Comparison of ENCODE assay signal across 19 cellular contexts in the genomic region with DNA sequence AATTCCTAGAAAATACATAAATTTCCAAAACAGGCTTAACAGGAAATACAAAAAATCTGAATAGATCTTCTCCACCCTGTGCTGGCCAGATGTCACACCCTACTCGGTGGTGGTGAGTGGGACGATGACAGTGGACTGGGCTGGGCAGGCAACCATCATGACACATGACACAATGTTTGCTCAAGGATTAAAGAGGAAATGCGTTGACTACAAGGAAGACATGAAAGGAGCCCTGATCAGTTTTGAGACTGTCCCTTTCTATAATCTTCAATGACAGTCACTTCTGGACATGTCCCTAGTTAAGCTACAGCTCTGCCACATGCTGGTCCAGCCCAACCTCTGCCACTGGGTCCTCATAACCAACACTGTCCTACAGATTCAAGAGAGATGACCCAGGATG.
"Had no signal": no experiment of that assay in that cellular context is flagged by ENCODE, and none has a peak within 500 bp of the region (broad histone marks: within the 10 kb centered on the region; RNA-seq: fewer than 3 reads in every experiment).

No MANE protein-coding gene starts in this region.

- H3K36me3 ChIP-seq: adrenal gland had no signal

- DNase-seq: activated B cell treated with CpG ODN at 0.5 μM for 24 hours; activated CD4-positive, alpha-beta memory T cell treated with anti-CD3 and anti-CD28 coated beads for 36 hours; activated CD4-positive, alpha-beta T cell treated with anti-CD3 and anti-CD28 coated beads for 1 hour; activated CD4-positive, alpha-beta T cell treated with anti-CD3 and anti-CD28 coated beads, Interleukin-2, amount 10 ng/mL, durations not matched to agents 24 days and 14 days; activated CD8-positive, alpha-beta memory T cell treated with anti-CD3 and anti-CD28 coated beads for 24 hours; activated gamma-delta T cell treated with Interleukin-2 at 50 U/mL for 16 hours; activated naive CD4-positive, alpha-beta T cell treated with anti-CD3 and anti-CD28 coated beads, Interleukin-2, amount 50 U/mL, for 16 hours; activated naive CD8-positive, alpha-beta T cell treated with anti-CD3 and anti-CD28 coated beads, Interleukin-2, amount 10 ng/mL, durations not matched to agents 7 days and 5 days; activated T-cell treated with anti-CD3 and anti-CD28 coated beads, Interleukin-2, amount 50 U/mL, for 4 hours; adrenal gland; anterior cingulate cortex; caudate nucleus; NCI-H1105 treated with DMSO at 0.1 percent for 48 hours; NCI-H1436 treated with DMSO at 0.1 percent for 48 hours; NCI-H187; NCI-H2081; NCI-H510A treated with DMSO at 0.1 percent for 48 hours; NCI-H69; SHP77 treated with DMSO at 0.1 percent for 48 hours had no signal

- ATAC-seq: activated T-cell treated with anti-CD3 and anti-CD28 coated beads, Interleukin-2, amount 50 U/mL, for 4 hours had no signal

- H3K4me3 ChIP-seq: adrenal gland had no signal

- H3K27me3 ChIP-seq: adrenal gland had no signal

- H3K4me1 ChIP-seq: adrenal gland had no signal

- H3K27ac ChIP-seq: adrenal gland had no signal
